Comparison of ENCODE assay signal across 8 cellular contexts in genomic region chr11:95229199-95230053, GRCh38. TPM values are rescaled to one million over a fixed set of nuclear protein-coding genes. Genes with fewer than 3 reads are reported as not detected.
DNase-seq lines count a peak whose midpoint lies in the region; ATAC-seq and TF ChIP-seq lines count a peak whose summit lies in the region.

No MANE protein-coding gene starts in this region.

- H3K4me3 ChIP-seq in PC-3 (ENCODE audit: low read length) (peak overlapping the region; percentile 68), duodenal mucosa (ENCODE audit: low read depth in 1 of 2, low read length in 2 of 2) (peak overlapping the region; percentile 71 to 80)

- peaks cover 37% of the 10 kb centered on the region for H3K4me1 Mint-ChIP-seq in activated CD4-positive, alpha-beta T cell treated with anti-CD3 and anti-CD28 coated beads, Interleukin-2, amount 10 ng/mL, durations not matched to agents 24 days and 14 days

- H3K4me1 ChIP-seq in PC-3 (ENCODE audit: insufficient read depth, low read length) (0 out of 2 replicates have a peak, but pooled peaks cover 10% of the 10 kb centered on the region), duodenal mucosa (ENCODE audit: control insufficient read depth in 1 of 2, insufficient read depth in 2 of 2, low read length in 2 of 2) (peaks cover 14 to 17% of the 10 kb centered on the region in 2 donors)

- H2AFZ ChIP-seq in PC-3 (ENCODE audit: low read length): no peak overlapping the region; the same call in 1 of the 2 replicates

- H4K20me1 ChIP-seq in PC-3 (ENCODE audit: low read length): no peaks in the 10 kb centered on the region

- no peaks in the 10 kb centered on the region for H3F3A ChIP-seq in PC-3 (ENCODE audit: low read length, unreplicated experiment)

- intact Hi-C loops in activated CD4-positive, alpha-beta T cell treated with anti-CD3 and anti-CD28 coated beads, Interleukin-2, amount 10 ng/mL, durations not matched to agents 24 days and 14 days (cut with micrococcal nuclease): loop anchor here (2.0 to 5.0 kb wide), 5 partner anchors 68 to 533 kb away; no protein-coding TSS in a partner anchor
- intact Hi-C loops in PC-3 (cut with micrococcal nuclease): loop anchor here (2.0 to 10.0 kb wide), 2 partner anchors 65 to 165 kb away; partner anchors contain the start of gene SRSF8

- POLR2A ChIA-PET in PC-3 (lab: Charles Lee; ENCODE audit: unreplicated experiment): interaction anchor here (0.6 to 0.7 kb wide), 2 partner anchors 1160 to 1606 kb away, joined by 5 to 6 read pairs; partner anchors contain the start of genes CCDC82 and JRKL

- no peaks in the 10 kb centered on the region for H3K79me2 ChIP-seq in PC-3 (ENCODE audit: low read length)

- CTCF ChIA-PET in PC-3 (lab: Charles Lee): interaction anchor here (0.7 kb wide), 2 partner anchors 77 to 267 kb away, joined by 3 read pairs; no protein-coding TSS in a partner anchor

- peaks cover 55% of the 10 kb centered on the region for H3K27me3 ChIP-seq in PC-3 (ENCODE audit: low read length)
- no peaks in the 10 kb centered on the region for H3K27me3 ChIP-seq in duodenal mucosa (ENCODE audit: control insufficient read depth in 1 of 2, insufficient read depth in 2 of 2, low read length in 2 of 2)

- no peaks in the 10 kb centered on the region for H3K9me2 ChIP-seq in PC-3 (replicated peaks; ENCODE audit: low read length)

- H3K4me3 Mint-ChIP-seq in activated CD4-positive, alpha-beta T cell treated with anti-CD3 and anti-CD28 coated beads, Interleukin-2, amount 10 ng/mL, durations not matched to agents 24 days and 14 days: no peak overlapping the region

- H3K9ac ChIP-seq in PC-3 (ENCODE audit: low read length) (no peak overlapping the region), duodenal mucosa (ENCODE audit: low read depth in 1 of 2, low read length in 2 of 2) (peak overlapping the region; percentile 51 to 73)

- ATAC-seq in PC-3: no peak
- no peak for ATAC-seq in GM18873 (IDR thresholded peaks at IDR 0.05; ENCODE audit: low FRiP score, unreplicated experiment)
- ATAC-seq in HG02610 (IDR thresholded peaks at IDR 0.05; ENCODE audit: unreplicated experiment): no peak
- ATAC-seq in GM19455 (IDR thresholded peaks at IDR 0.05; ENCODE audit: unreplicated experiment): no peak

- H3K9me3 Mint-ChIP-seq in activated CD4-positive, alpha-beta T cell treated with anti-CD3 and anti-CD28 coated beads, Interleukin-2, amount 10 ng/mL, durations not matched to agents 24 days and 14 days: no peaks in the 10 kb centered on the region

- H3K27ac Mint-ChIP-seq in activated CD4-positive, alpha-beta T cell treated with anti-CD3 and anti-CD28 coated beads, Interleukin-2, amount 10 ng/mL, durations not matched to agents 24 days and 14 days: peak overlapping the region; percentile 92

- peaks cover 21% of the 10 kb centered on the region for H3K36me3 Mint-ChIP-seq in activated CD4-positive, alpha-beta T cell treated with anti-CD3 and anti-CD28 coated beads, Interleukin-2, amount 10 ng/mL, durations not matched to agents 24 days and 14 days (ENCODE audit: low read depth)

- no peak for DNase-seq in activated CD4-positive, alpha-beta T cell treated with anti-CD3 and anti-CD28 coated beads, Interleukin-2, amount 10 ng/mL, durations not matched to agents 24 days and 14 days
- DNase-seq in activated CD4-positive, alpha-beta T cell treated with anti-CD3 and anti-CD28 coated beads, Interleukin-2, amount 50 U/mL, for 4 hours: no peak
- DNase-seq in PC-3: no peak
- peak; percentile 12 for DNase-seq in myocyte (ENCODE audit: low read depth)

- BruUV-seq in PC-3 (replicated peaks; lab: Mats Ljungman, UMichigan): no TSS peak

- peak overlapping the region; percentile 88 for H3K4me2 ChIP-seq in PC-3 (ENCODE audit: low read length)

- no peaks in the 10 kb centered on the region for H3K27me3 Mint-ChIP-seq in activated CD4-positive, alpha-beta T cell treated with anti-CD3 and anti-CD28 coated beads, Interleukin-2, amount 10 ng/mL, durations not matched to agents 24 days and 14 days

- H3K27ac ChIP-seq in PC-3 (ENCODE audit: low read length): no peak overlapping the region
- no peak overlapping the region for H3K27ac ChIP-seq in duodenal mucosa (ENCODE audit: low read depth, low read length)

- H3K9me3 ChIP-seq in PC-3 (ENCODE audit: low read length): no peaks in the 10 kb centered on the region
- no peaks in the 10 kb centered on the region for H3K9me3 ChIP-seq in duodenal mucosa (ENCODE audit: control insufficient read depth in 1 of 2, low read length in 2 of 2)

- H3K36me3 ChIP-seq in PC-3 (ENCODE audit: low read depth, low read length): no peaks in the 10 kb centered on the region
- no peaks in the 10 kb centered on the region for H3K36me3 ChIP-seq in duodenal mucosa (ENCODE audit: control insufficient read depth in 1 of 2, insufficient read depth in 2 of 2, low read length in 2 of 2)

- TF ChIP-seq CTCF in PC-3 (conservative IDR thresholded peaks at IDR 0.05; ENCODE audit: low read depth, low read length): no peak

RNA-seq across cellular contexts. Expression of gene SESN3, which starts 1.6 kb away (rescaled TPM):
- 63.4 and 64.2 TPM in 2 replicates for total RNA-seq in activated CD4-positive, alpha-beta T cell treated with anti-CD3 and anti-CD28 coated beads, Interleukin-2, amount 10 ng/mL, durations not matched to agents 24 days and 14 days
- total RNA-seq in PC-3 (2014; rRNA removed): 0.23 and 0.55 TPM in 2 replicates
- 2.8 and 5.6 TPM in 2 replicates for total RNA-seq in myocyte
- polyA plus RNA-seq in myocyte (2012): 0.32 TPM
